In the genomic region with DNA sequence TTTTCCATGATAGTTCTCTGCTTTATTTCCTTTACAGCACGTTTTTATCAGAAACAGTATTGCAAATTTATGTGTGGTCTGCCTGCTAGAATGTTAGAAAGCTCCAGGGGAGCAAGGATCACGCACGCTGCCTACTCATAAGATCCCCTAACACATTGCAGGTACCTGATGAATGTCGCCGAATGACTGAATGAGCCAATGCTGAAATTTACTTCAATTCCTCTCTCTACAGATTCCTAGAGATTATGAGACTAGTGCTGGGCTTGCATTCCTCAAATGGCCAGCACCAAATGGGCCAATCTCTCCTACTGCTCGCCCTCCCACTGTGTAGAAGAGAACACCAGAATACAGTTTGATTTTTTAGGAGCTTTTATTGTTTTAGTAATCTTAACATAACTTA, we compare ENCODE assay signal across 1 cellular context.
TF ChIP-seq lines count a peak whose summit lies in the region.

No MANE protein-coding gene starts in this region.

TF ChIP-seq in GM12878, 131 proteins besides CTCF, POLR2A, EP300 and RAD21:
- TF ChIP-seq, protein P1, sequence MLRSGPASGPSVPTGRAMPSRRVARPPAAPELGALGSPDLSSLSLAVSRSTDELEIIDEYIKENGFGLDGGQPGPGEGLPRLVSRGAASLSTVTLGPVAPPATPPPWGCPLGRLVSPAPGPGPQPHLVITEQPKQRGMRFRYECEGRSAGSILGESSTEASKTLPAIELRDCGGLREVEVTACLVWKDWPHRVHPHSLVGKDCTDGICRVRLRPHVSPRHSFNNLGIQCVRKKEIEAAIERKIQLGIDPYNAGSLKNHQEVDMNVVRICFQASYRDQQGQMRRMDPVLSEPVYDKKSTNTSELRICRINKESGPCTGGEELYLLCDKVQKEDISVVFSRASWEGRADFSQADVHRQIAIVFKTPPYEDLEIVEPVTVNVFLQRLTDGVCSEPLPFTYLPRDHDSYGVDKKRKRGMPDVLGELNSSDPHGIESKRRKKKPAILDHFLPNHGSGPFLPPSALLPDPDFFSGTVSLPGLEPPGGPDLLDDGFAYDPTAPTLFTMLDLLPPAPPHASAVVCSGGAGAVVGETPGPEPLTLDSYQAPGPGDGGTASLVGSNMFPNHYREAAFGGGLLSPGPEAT (IDR thresholded peaks at IDR 0.05; ENCODE audit: low read depth) = no peak
- TF ChIP-seq, protein P2, sequence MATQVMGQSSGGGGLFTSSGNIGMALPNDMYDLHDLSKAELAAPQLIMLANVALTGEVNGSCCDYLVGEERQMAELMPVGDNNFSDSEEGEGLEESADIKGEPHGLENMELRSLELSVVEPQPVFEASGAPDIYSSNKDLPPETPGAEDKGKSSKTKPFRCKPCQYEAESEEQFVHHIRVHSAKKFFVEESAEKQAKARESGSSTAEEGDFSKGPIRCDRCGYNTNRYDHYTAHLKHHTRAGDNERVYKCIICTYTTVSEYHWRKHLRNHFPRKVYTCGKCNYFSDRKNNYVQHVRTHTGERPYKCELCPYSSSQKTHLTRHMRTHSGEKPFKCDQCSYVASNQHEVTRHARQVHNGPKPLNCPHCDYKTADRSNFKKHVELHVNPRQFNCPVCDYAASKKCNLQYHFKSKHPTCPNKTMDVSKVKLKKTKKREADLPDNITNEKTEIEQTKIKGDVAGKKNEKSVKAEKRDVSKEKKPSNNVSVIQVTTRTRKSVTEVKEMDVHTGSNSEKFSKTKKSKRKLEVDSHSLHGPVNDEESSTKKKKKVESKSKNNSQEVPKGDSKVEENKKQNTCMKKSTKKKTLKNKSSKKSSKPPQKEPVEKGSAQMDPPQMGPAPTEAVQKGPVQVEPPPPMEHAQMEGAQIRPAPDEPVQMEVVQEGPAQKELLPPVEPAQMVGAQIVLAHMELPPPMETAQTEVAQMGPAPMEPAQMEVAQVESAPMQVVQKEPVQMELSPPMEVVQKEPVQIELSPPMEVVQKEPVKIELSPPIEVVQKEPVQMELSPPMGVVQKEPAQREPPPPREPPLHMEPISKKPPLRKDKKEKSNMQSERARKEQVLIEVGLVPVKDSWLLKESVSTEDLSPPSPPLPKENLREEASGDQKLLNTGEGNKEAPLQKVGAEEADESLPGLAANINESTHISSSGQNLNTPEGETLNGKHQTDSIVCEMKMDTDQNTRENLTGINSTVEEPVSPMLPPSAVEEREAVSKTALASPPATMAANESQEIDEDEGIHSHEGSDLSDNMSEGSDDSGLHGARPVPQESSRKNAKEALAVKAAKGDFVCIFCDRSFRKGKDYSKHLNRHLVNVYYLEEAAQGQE (IDR thresholded peaks at IDR 0.05; ENCODE audit: low read depth, low read length) = no peak
- TF ChIP-seq MTA3 (IDR thresholded peaks at IDR 0.05; ENCODE audit: borderline replicate concordance, low read length) (no peak), ATF7 (IDR thresholded peaks at IDR 0.05; ENCODE audit: low read depth) (no peak), SUZ12 (IDR thresholded peaks at IDR 0.05; ENCODE audit: unreplicated experiment) (no peak), PBX3 (IDR thresholded peaks at IDR 0.05; ENCODE audit: insufficient replicate concordance, low read depth, low read length) (no peak), HDAC2 (IDR thresholded peaks at IDR 0.05) (no peak)
- TF ChIP-seq, protein P3, sequence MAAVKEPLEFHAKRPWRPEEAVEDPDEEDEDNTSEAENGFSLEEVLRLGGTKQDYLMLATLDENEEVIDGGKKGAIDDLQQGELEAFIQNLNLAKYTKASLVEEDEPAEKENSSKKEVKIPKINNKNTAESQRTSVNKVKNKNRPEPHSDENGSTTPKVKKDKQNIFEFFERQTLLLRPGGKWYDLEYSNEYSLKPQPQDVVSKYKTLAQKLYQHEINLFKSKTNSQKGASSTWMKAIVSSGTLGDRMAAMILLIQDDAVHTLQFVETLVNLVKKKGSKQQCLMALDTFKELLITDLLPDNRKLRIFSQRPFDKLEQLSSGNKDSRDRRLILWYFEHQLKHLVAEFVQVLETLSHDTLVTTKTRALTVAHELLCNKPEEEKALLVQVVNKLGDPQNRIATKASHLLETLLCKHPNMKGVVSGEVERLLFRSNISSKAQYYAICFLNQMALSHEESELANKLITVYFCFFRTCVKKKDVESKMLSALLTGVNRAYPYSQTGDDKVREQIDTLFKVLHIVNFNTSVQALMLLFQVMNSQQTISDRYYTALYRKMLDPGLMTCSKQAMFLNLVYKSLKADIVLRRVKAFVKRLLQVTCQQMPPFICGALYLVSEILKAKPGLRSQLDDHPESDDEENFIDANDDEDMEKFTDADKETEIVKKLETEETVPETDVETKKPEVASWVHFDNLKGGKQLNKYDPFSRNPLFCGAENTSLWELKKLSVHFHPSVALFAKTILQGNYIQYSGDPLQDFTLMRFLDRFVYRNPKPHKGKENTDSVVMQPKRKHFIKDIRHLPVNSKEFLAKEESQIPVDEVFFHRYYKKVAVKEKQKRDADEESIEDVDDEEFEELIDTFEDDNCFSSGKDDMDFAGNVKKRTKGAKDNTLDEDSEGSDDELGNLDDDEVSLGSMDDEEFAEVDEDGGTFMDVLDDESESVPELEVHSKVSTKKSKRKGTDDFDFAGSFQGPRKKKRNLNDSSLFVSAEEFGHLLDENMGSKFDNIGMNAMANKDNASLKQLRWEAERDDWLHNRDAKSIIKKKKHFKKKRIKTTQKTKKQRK (IDR thresholded peaks at IDR 0.05; ENCODE audit: low read depth, low read length) = no peak
